9 cellular contexts compared by ENCODE assay signal in the genomic region with DNA sequence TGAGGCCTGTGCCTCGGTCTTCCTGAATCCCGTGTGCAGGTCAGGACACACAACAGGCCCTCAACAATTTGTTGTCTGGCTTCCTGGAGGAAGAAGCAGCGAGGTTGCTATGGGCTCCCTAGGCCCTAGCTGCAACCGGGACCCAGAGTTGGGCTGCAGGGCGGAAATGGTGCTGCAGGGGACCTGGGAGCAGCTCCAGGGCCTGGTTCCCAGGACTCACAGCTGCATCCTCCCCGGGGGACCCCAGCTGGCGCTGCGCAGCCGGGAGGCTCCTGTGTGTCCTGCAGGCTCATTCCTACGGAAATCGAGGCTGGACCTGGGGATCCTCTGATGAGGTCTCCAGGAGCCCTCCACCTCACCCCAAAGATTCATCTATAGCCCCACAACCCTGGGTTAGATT. TPM values are rescaled to one million over a fixed set of nuclear protein-coding genes. Genes with fewer than 3 reads are reported as not detected.
A peak's percentile ranks its signal among the peaks of the same experiment; 100 is the strongest.
DNase-seq lines count a peak whose midpoint lies in the region; ATAC-seq, FAIRE-seq and TF ChIP-seq lines count a peak whose summit lies in the region.
"Had no signal": no experiment of that assay in that cellular context is flagged by ENCODE, and none has a peak within 500 bp of the region (broad histone marks: within the 10 kb centered on the region; RNA-seq: fewer than 3 reads in every experiment).

No MANE protein-coding gene starts in this region.

- H3K4me2 ChIP-seq in DND-41 (ENCODE audit: insufficient read depth, low read length) (peak overlapping the region; percentile 75), SU-DHL-6 (ENCODE audit: low read depth, low read length, poor library complexity, severe bottlenecking) (peak overlapping the region; percentile 77), fibroblast of lung (ENCODE audit: extremely low read depth, insufficient read depth, low read length) (no peak overlapping the region)

- intact Hi-C loops in sciatic nerve (cut with DNase I) = loop anchor here (10.0 kb wide), 1 partner anchor 84 kb away; a partner anchor contains a TSS

- no peaks in the 10 kb centered on the region for H3K9me3 ChIP-seq in DND-41 (ENCODE audit: insufficient read depth, low read length, severe bottlenecking)
- H3K9me3 ChIP-seq in SU-DHL-6 (ENCODE audit: insufficient read depth, low read length) = no peaks in the 10 kb centered on the region
- no peaks in the 10 kb centered on the region for H3K9me3 ChIP-seq in fibroblast of lung (ENCODE audit: control insufficient read depth, insufficient read depth, low read depth, low read length)

- DNase-seq in DND-41 = no peak
- DNase-seq in fibroblast of lung (ENCODE audit: low read depth in 2 of 2) = no peak
- DNase-seq in sciatic nerve (ENCODE audit: low spot score) = no peak
- no peak for DNase-seq in GM19239 (ENCODE audit: insufficient read length, low spot score)
- no peak for DNase-seq in NCI-H526 (lab: John Stamatoyannopoulos, UW)
- no peak for DNase-seq in COLO829 (ENCODE audit: low spot score)
- DNase-seq: EL had no signal

- H3K27ac ChIP-seq in DND-41 (ENCODE audit: low read length) = peak overlapping the region; percentile 81
- peak overlapping the region; percentile 77 for H3K27ac ChIP-seq in SU-DHL-6 (ENCODE audit: low read depth, low read length)
- H3K27ac ChIP-seq in fibroblast of lung (ENCODE audit: insufficient read depth, low read length) = no peak overlapping the region

- H3K4me3 ChIP-seq in DND-41 (ENCODE audit: low read depth in 1 of 2, low read length in 2 of 2) (peak overlapping the region in 1 of 2 experiments; percentile 58; a peak in 2 of 4 replicates), SU-DHL-6 (ENCODE audit: insufficient read depth, low read length, poor library complexity, severe bottlenecking) (no peak overlapping the region), fibroblast of lung (replicated peaks in 1 of 4; ENCODE audit: control extremely low read depth in 1 of 4, insufficient read depth in 1 of 4, low read depth in 3 of 4, low read length in 4 of 4) (no peak overlapping the region)

- H2AFZ ChIP-seq in DND-41 (ENCODE audit: low read depth, low read length) (peak overlapping the region; percentile 85; the same call in 1 of the 2 replicates), SU-DHL-6 (ENCODE audit: low read depth, low read length, severe bottlenecking) (peak overlapping the region; percentile 72), fibroblast of lung (ENCODE audit: low read length) (no peak overlapping the region)

- H3K36me3 ChIP-seq in DND-41 (ENCODE audit: insufficient read depth, low read length) = no peaks in the 10 kb centered on the region
- H3K36me3 ChIP-seq in SU-DHL-6 (ENCODE audit: low read length) = no peaks in the 10 kb centered on the region
- H3K36me3 ChIP-seq in fibroblast of lung (ENCODE audit: control insufficient read depth, insufficient read depth, low read length) = no peaks in the 10 kb centered on the region

- H3K4me1 ChIP-seq in DND-41 (ENCODE audit: insufficient read depth, low read length) = peaks cover 41% of the 10 kb centered on the region
- peaks cover 23% of the 10 kb centered on the region for H3K4me1 ChIP-seq in fibroblast of lung (ENCODE audit: control insufficient read depth, extremely low read depth, insufficient read depth, low read length)

- H3K9me2 ChIP-seq in SU-DHL-6 (replicated peaks; ENCODE audit: insufficient read depth, low read length) = no peaks in the 10 kb centered on the region

- H3K27me3 ChIP-seq in DND-41 (ENCODE audit: insufficient read depth, low read length, poor library complexity) (no peaks in the 10 kb centered on the region), SU-DHL-6 (ENCODE audit: low read length) (no peaks in the 10 kb centered on the region), fibroblast of lung (ENCODE audit: control insufficient read depth, insufficient read depth, low read length) (no peaks in the 10 kb centered on the region)

- no peak for FAIRE-seq in GM19239 (lab: Jason Lieb, UNC)

- no peaks in the 10 kb centered on the region for H4K20me1 ChIP-seq in DND-41 (ENCODE audit: insufficient read depth, low read length)
- no peaks in the 10 kb centered on the region for H4K20me1 ChIP-seq in SU-DHL-6 (ENCODE audit: low read depth, low read length)
- H4K20me1 ChIP-seq in fibroblast of lung (ENCODE audit: control insufficient read depth, extremely low read depth, insufficient read depth, low read length) = no peaks in the 10 kb centered on the region

- TF ChIP-seq CTCF in DND-41 (IDR thresholded peaks at IDR 0.05; ENCODE audit: borderline replicate concordance, extremely low read depth, low read length, poor library complexity, severe bottlenecking) (no peak), SU-DHL-6 (IDR thresholded peaks at IDR 0.05; ENCODE audit: insufficient read depth, low read length, poor library complexity, severe bottlenecking) (no peak), fibroblast of lung (conservative IDR thresholded peaks at IDR 0.05 in 1 of 2, IDR thresholded peaks at IDR 0.05 in 1 of 2; ENCODE audit: low read depth in 1 of 2, low read length in 2 of 2) (no peak)

- H3K79me2 ChIP-seq in DND-41 (ENCODE audit: insufficient read depth, low read length) (0 out of 2 replicates have a peak, but pooled peaks cover 6% of the 10 kb centered on the region), SU-DHL-6 (ENCODE audit: insufficient read depth, low read length) (peaks cover 14% of the 10 kb centered on the region; the same call in 1 of the 2 replicates), fibroblast of lung (ENCODE audit: control insufficient read depth, insufficient read depth, low read length) (peaks cover 3% of the 10 kb centered on the region)

- ATAC-seq in DND-41 (ENCODE audit: insufficient read depth, low read depth) (no peak), sciatic nerve (peak; percentile 5), GM18502 (IDR thresholded peaks at IDR 0.05; ENCODE audit: poor library complexity, unreplicated experiment) (no peak)

- H3K9ac ChIP-seq in DND-41 (ENCODE audit: low read depth, low read length) (peak overlapping the region; percentile 54), SU-DHL-6 (ENCODE audit: low read length) (peak overlapping the region; percentile 56), fibroblast of lung (ENCODE audit: insufficient read depth, low read length) (peak overlapping the region; percentile 20)

- H3F3A ChIP-seq in SU-DHL-6 (ENCODE audit: insufficient read depth) = peaks cover 10% of the 10 kb centered on the region; the same call in 1 of the 2 replicates

RNA-seq across cellular contexts. Expression of a gene that starts 1.0 kb away (rescaled TPM):
- total RNA-seq in fibroblast of lung (1.5 and 4.0 TPM in 2 replicates), sciatic nerve (12.8 TPM)
- polyA plus RNA-seq in fibroblast of lung = 2.3 and 3.0 TPM in 2 replicates
- polyA plus RNA-seq in fibroblast of lung (2012) = 3.2 and 4.4 TPM in 2 replicates
- polyA minus RNA-seq in fibroblast of lung (ENCODE audit: low replicate concordance) = 3.5 and 4.9 TPM in 2 replicates

RNA-seq across cellular contexts. Expression of a gene that starts 31.8 kb away (rescaled TPM):
- total RNA-seq in fibroblast of lung (140 and 181 TPM in 2 replicates), sciatic nerve (49.1 TPM)
- polyA plus RNA-seq in fibroblast of lung = 167 and 190 TPM in 2 replicates
- polyA plus RNA-seq in fibroblast of lung (2012) = 303 and 376 TPM in 2 replicates
- polyA minus RNA-seq in fibroblast of lung (ENCODE audit: low replicate concordance) = 108 and 137 TPM in 2 replicates
